In genomic region chr1:226108935-226109828, GRCh38 we compare ENCODE assay signal across 8 cellular contexts. TPM values are rescaled to one million over a fixed set of nuclear protein-coding genes. Genes with fewer than 3 reads are reported as not detected.
DNase-seq lines count a peak whose midpoint lies in the region; ATAC-seq, FAIRE-seq and TF ChIP-seq lines count a peak whose summit lies in the region.

No MANE protein-coding gene starts in this region.

- H3K9me3 ChIP-seq in pancreas, result no peaks in the 10 kb centered on the region

- no peak for FAIRE-seq in pancreas (lab: Jason Lieb, UNC)

- H3K9me3 Mint-ChIP-seq in stimulated activated naive CD8-positive, alpha-beta T cell treated with anti-CD3 and anti-CD28 coated beads, Interleukin-15, Interleukin-2, amounts not matched to agents 100 ng/mL and 50 ng/mL, for 24 hours, result no peaks in the 10 kb centered on the region

- 8 to 11% methylated on average over 23 of the region's 23 CpGs for WGBS in pancreas, 2 donors

- H3K27me3 ChIP-seq in pancreas, result no peaks in the 10 kb centered on the region

- no peaks in the 10 kb centered on the region for H3K27me3 Mint-ChIP-seq in stimulated activated naive CD8-positive, alpha-beta T cell treated with anti-CD3 and anti-CD28 coated beads, Interleukin-15, Interleukin-2, amounts not matched to agents 100 ng/mL and 50 ng/mL, for 24 hours

- H3K4me1 ChIP-seq in pancreas, result peaks cover 8 to 20% (median 9%) of the 10 kb centered on the region in 3 donors

- no peak for DNase-seq in stimulated activated naive CD8-positive, alpha-beta T cell treated with anti-CD3 and anti-CD28 coated beads, Interleukin-15, Interleukin-2, amounts not matched to agents 100 U/mL and 50 U/mL, for 24 hours
- DNase-seq in fibroblast of peridontal ligament (ENCODE audit: extremely low read depth), result peak; percentile 36
- peak in 1 of 6 donors; percentile 13 for DNase-seq in pancreas
- no peak for DNase-seq in NCI-H2227 treated with DMSO at 0.1 percent for 48 hours (lab: John Stamatoyannopoulos, UW)
- DNase-seq in epidermal melanocyte (ENCODE audit: insufficient read length, low spot score), result no peak
- DNase-seq in occipital lobe (lab: John Stamatoyannopoulos, UW), result no peak

- TF ChIP-seq CTCF in pancreas (IDR thresholded peaks at IDR 0.05), result no peak

- peak overlapping the region; percentile 93 to 100 (median 99) for H3K27ac ChIP-seq in pancreas

- peaks cover 26% of the 10 kb centered on the region for H3K4me1 Mint-ChIP-seq in stimulated activated naive CD8-positive, alpha-beta T cell treated with anti-CD3 and anti-CD28 coated beads, Interleukin-15, Interleukin-2, amounts not matched to agents 100 ng/mL and 50 ng/mL, for 24 hours (ENCODE audit: low read depth)

- H3K27ac Mint-ChIP-seq in stimulated activated naive CD8-positive, alpha-beta T cell treated with anti-CD3 and anti-CD28 coated beads, Interleukin-15, Interleukin-2, amounts not matched to agents 100 ng/mL and 50 ng/mL, for 24 hours, result peak overlapping the region; percentile 84

- ATAC-seq in stimulated activated naive CD8-positive, alpha-beta T cell treated with anti-CD3 and anti-CD28 coated beads, Interleukin-15, Interleukin-2, amounts not matched to agents 100 U/mL and 50 U/mL, for 24 hours, result no peak
- peak; percentile 59 for ATAC-seq in SK-N-SH treated with all-trans-retinoic acid at 6 μM for 48 hours
- peak; percentile 17 to 53 (median 38) for ATAC-seq in pancreas

- H3K36me3 ChIP-seq in pancreas, result no peaks in the 10 kb centered on the region

- H3K4me3 ChIP-seq in pancreas, result peak overlapping the region; percentile 35 to 75 (median 54)

- H3K4me3 Mint-ChIP-seq in stimulated activated naive CD8-positive, alpha-beta T cell treated with anti-CD3 and anti-CD28 coated beads, Interleukin-15, Interleukin-2, amounts not matched to agents 100 ng/mL and 50 ng/mL, for 24 hours, result peak overlapping the region; percentile 86

- H3K36me3 Mint-ChIP-seq in stimulated activated naive CD8-positive, alpha-beta T cell treated with anti-CD3 and anti-CD28 coated beads, Interleukin-15, Interleukin-2, amounts not matched to agents 100 ng/mL and 50 ng/mL, for 24 hours (ENCODE audit: low read depth), result no peaks in the 10 kb centered on the region

- intact Hi-C loops in pancreas (cut with DNase I), result no loop called here

TF ChIP-seq in SK-N-SH treated with all-trans-retinoic acid at 6 μM for 48 hours, 23 proteins besides CTCF, POLR2A, EP300 and RAD21:
- TF ChIP-seq PATZ1 (CRISPR knock-in tag; IDR thresholded peaks at IDR 0.05; ENCODE audit: borderline replicate concordance) (no peak), ZFP30 (CRISPR knock-in tag; IDR thresholded peaks at IDR 0.05) (no peak), BACH2 (CRISPR knock-in tag; IDR thresholded peaks at IDR 0.05; ENCODE audit: borderline replicate concordance) (no peak), ZNF70 (CRISPR knock-in tag; IDR thresholded peaks at IDR 0.05) (no peak), CSRNP3 (CRISPR knock-in tag; IDR thresholded peaks at IDR 0.05) (no peak), ZFP3 (CRISPR knock-in tag; IDR thresholded peaks at IDR 0.05) (no peak), ZC3H10 (CRISPR knock-in tag; IDR thresholded peaks at IDR 0.05) (no peak), TOX (CRISPR knock-in tag; IDR thresholded peaks at IDR 0.05; ENCODE audit: borderline replicate concordance) (no peak), GLIS3 (CRISPR knock-in tag; IDR thresholded peaks at IDR 0.05) (no peak), OSR1 (CRISPR knock-in tag; IDR thresholded peaks at IDR 0.05) (no peak), ZNF8 (CRISPR knock-in tag; IDR thresholded peaks at IDR 0.05) (no peak), TCF4 (CRISPR knock-in tag; IDR thresholded peaks at IDR 0.05; ENCODE audit: borderline replicate concordance) (no peak), ESRRG (CRISPR knock-in tag; IDR thresholded peaks at IDR 0.05) (no peak), POU6F1 (CRISPR knock-in tag; IDR thresholded peaks at IDR 0.05; ENCODE audit: borderline replicate concordance, low read depth) (no peak), SNAI2 (CRISPR knock-in tag; IDR thresholded peaks at IDR 0.05) (no peak), TSHZ2 (CRISPR knock-in tag; IDR thresholded peaks at IDR 0.05) (no peak), ZNF565 (CRISPR knock-in tag; conservative IDR thresholded peaks at IDR 0.05; ENCODE audit: low read depth) (no peak), ARNTL (CRISPR knock-in tag; IDR thresholded peaks at IDR 0.05; ENCODE audit: borderline replicate concordance, low read depth) (no peak), ISL1 (CRISPR knock-in tag; IDR thresholded peaks at IDR 0.05) (no peak)

RNA-seq across cellular contexts. Expression of gene H3-3A, which starts 46.7 kb away (rescaled TPM):
- total RNA-seq in pancreas (100 to 1,000 TPM; 122 to 302 (median 193) TPM), occipital lobe (371 TPM)
- polyA plus RNA-seq in pancreas, result 100 to 1,000 TPM; 329 to 427 TPM
